ENCODE assay signal across 23 cellular contexts in the genomic region with DNA sequence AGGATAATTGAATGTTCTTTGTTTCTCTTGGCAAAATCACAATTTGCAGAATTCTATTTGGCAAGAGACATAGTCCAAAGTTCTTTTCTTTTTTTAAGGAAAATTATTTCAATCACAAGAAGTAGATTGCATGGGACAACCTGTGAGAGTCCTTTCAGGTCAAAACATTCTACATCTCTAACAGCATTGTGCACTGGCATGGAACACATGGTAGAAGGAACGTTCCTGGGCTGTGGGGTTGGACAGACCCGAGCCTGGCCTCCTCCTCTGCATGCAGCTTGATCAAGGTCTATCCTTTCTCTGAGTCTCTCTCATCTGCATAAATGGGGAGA.
"Had no signal": no experiment of that assay in that cellular context is flagged by ENCODE, and none has a peak within 500 bp of the region (broad histone marks: within the 10 kb centered on the region; RNA-seq: fewer than 3 reads in every experiment).

No MANE protein-coding gene starts in this region.

- H3K36me3 ChIP-seq: brain microvascular endothelial cell, esophagus squamous epithelium, prostate gland, right atrium auricular region, thoracic aorta, upper lobe of left lung had no signal

- H3K27ac ChIP-seq: brain microvascular endothelial cell, esophagus squamous epithelium, prostate gland, right atrium auricular region, thoracic aorta, VCaP had no signal

- H3K27ac Mint-ChIP-seq: activated CD4-positive, alpha-beta memory T cell treated with anti-CD3 and anti-CD28 coated beads, Interleukin-2, amount 10 ng/mL, durations not matched to agents 7 days and 5 days; activated CD4-positive, alpha-beta T cell treated with anti-CD3 and anti-CD28 coated beads, Interleukin-2, amount 10 ng/mL, durations not matched to agents 24 days and 14 days; activated T-helper 1 cell treated with anti-CD3 and anti-CD28 coated beads, Interleukin-12 subunit alpha, Interleukin-12 subunit beta, Interleukin-2, Interleukin-4 antibody, amounts not matched to agents 30 ng/mL and 10 ng/mL and 1 ng/mL, durations not matched to agents 14 hours and 24 hours and 36 hours; endodermal cell; immature natural killer cell; naive thymus-derived CD4-positive, alpha-beta T cell had no signal

- H3K36me3 Mint-ChIP-seq: immature natural killer cell; naive thymus-derived CD4-positive, alpha-beta T cell had no signal

- H3K27me3 ChIP-seq: brain microvascular endothelial cell, esophagus squamous epithelium, right atrium auricular region, upper lobe of left lung had no signal

- ATAC-seq: activated CD4-positive, CD25-positive, alpha-beta regulatory T cell treated with anti-CD3 and anti-CD28 coated beads, Interleukin-2, amount 50 U/mL, for 24 hours; naive thymus-derived CD4-positive, alpha-beta T cell had no signal

- H3K27me3 Mint-ChIP-seq: activated CD4-positive, alpha-beta T cell treated with anti-CD3 and anti-CD28 coated beads, Interleukin-2, amount 10 ng/mL, durations not matched to agents 24 days and 14 days had no signal

- H3K4me1 ChIP-seq: prostate gland, right atrium auricular region had no signal

- H3K4me3 Mint-ChIP-seq: activated CD4-positive, alpha-beta memory T cell treated with anti-CD3 and anti-CD28 coated beads, Interleukin-2, amount 10 ng/mL, durations not matched to agents 7 days and 5 days; activated CD4-positive, alpha-beta T cell treated with anti-CD3 and anti-CD28 coated beads, Interleukin-2, amount 10 ng/mL, durations not matched to agents 24 days and 14 days; activated T-helper 1 cell treated with anti-CD3 and anti-CD28 coated beads, Interleukin-12 subunit alpha, Interleukin-12 subunit beta, Interleukin-2, Interleukin-4 antibody, amounts not matched to agents 30 ng/mL and 10 ng/mL and 1 ng/mL, durations not matched to agents 14 hours and 24 hours and 36 hours; endodermal cell; immature natural killer cell; naive thymus-derived CD4-positive, alpha-beta T cell; neural crest cell had no signal

- DNase-seq: activated CD4-positive, alpha-beta memory T cell treated with anti-CD3 and anti-CD28 coated beads, Interleukin-2, amount 10 ng/mL, durations not matched to agents 7 days and 5 days; activated CD4-positive, alpha-beta T cell treated with anti-CD3 and anti-CD28 coated beads, Interleukin-2, amount 10 ng/mL, durations not matched to agents 24 days and 14 days; activated gamma-delta T cell; activated naive CD4-positive, alpha-beta T cell treated with anti-CD3 and anti-CD28 coated beads, Interleukin-2, amount 50 U/mL, for 16 hours; aorta; brain microvascular endothelial cell; caudate nucleus; esophagus squamous epithelium; immature natural killer cell; kidney glomerular epithelial cell; naive thymus-derived CD4-positive, alpha-beta T cell; occipital lobe; stimulated activated CD4-positive, alpha-beta T cell treated with anti-CD3 and anti-CD28 coated beads, Interleukin-4, amount 100 ng/mL, for 24 hours; stimulated activated naive CD4-positive, alpha-beta T cell treated with Interleukin-2 at 50 U/mL for 16 hours; upper lobe of left lung had no signal

- H3K4me3 ChIP-seq: esophagus squamous epithelium, prostate gland, right atrium auricular region, thoracic aorta, upper lobe of left lung had no signal

- H3K9me3 Mint-ChIP-seq: activated CD4-positive, alpha-beta memory T cell treated with anti-CD3 and anti-CD28 coated beads, Interleukin-2, amount 10 ng/mL, durations not matched to agents 7 days and 5 days; activated CD4-positive, alpha-beta T cell treated with anti-CD3 and anti-CD28 coated beads, Interleukin-2, amount 10 ng/mL, durations not matched to agents 24 days and 14 days; activated T-helper 1 cell treated with anti-CD3 and anti-CD28 coated beads, Interleukin-12 subunit alpha, Interleukin-12 subunit beta, Interleukin-2, Interleukin-4 antibody, amounts not matched to agents 30 ng/mL and 10 ng/mL and 1 ng/mL, durations not matched to agents 14 hours and 24 hours and 36 hours; endodermal cell; immature natural killer cell; naive thymus-derived CD4-positive, alpha-beta T cell; neural crest cell had no signal

- H3K9me3 ChIP-seq: esophagus squamous epithelium, prostate gland, right atrium auricular region, thoracic aorta, upper lobe of left lung had no signal
